In genomic region chr14:77416098-77416497, GRCh38 we compare ENCODE assay signal across 6 cellular contexts. TPM values are rescaled to one million over a fixed set of nuclear protein-coding genes. Genes with fewer than 3 reads are reported as not detected.
A peak's percentile ranks its signal among the peaks of the same experiment; 100 is the strongest.
DNase-seq lines count a peak whose midpoint lies in the region; ATAC-seq, FAIRE-seq and TF ChIP-seq lines count a peak whose summit lies in the region.
"Not testable (repeated sequence)": the region's sequence is repeated elsewhere in the genome, so short reads cannot be mapped to it uniquely, and the experiment has no call there.
"Had no signal": no experiment of that assay in that cellular context is flagged by ENCODE, and none has a peak within 500 bp of the region (broad histone marks: within the 10 kb centered on the region; RNA-seq: fewer than 3 reads in every experiment).

No MANE protein-coding gene starts in this region.

- H3K4me3 ChIP-seq in K562: not testable (repeated sequence)

- peak; percentile 6 for FAIRE-seq in K562 (lab: Jason Lieb, UNC)

- CTCF ChIA-PET in K562 (lab: Yijun Ruan, JAX; ENCODE audit: low intra/inter-chr PET ratio): not testable (repeated sequence)

- ATAC-seq in K562: not testable (repeated sequence)

- H3K9me3 ChIP-seq in K562 (replicated peaks; ENCODE audit: control insufficient read depth, insufficient read depth, low read depth, low read length): not testable (repeated sequence)

- not testable (repeated sequence) for TF ChIP-seq POLR2A in K562 (conservative IDR thresholded peaks at IDR 0.05)

- DNase-seq in K562 (ENCODE audit: extremely low read depth in 1 of 4, low spot score in 3 of 4): peak in 1 of 4 experiments; percentile 16

- H3K9me1 ChIP-seq in K562 (ENCODE audit: control insufficient read depth, insufficient read depth, low read length): not testable (repeated sequence)

- not testable (repeated sequence) for TF ChIP-seq CTCF in K562 (IDR thresholded peaks at IDR 0.05 in 2 of 3, conservative IDR thresholded peaks at IDR 0.05 in 1 of 3; ENCODE audit: insufficient read depth in 2 of 3, low read depth in 1 of 3, low read length in 3 of 3)

- H2AFZ ChIP-seq in K562 (ENCODE audit: low read depth, low read length): not testable (repeated sequence)

- H3K4me1 ChIP-seq in K562 (replicated peaks in 1 of 2; ENCODE audit: control insufficient read depth in 2 of 2, insufficient read depth in 2 of 2, low read length in 2 of 2): peaks cover 20 to 23% of the 10 kb centered on the region in 2 experiments; a peak in 4 of 5 replicates

- intact Hi-C loops in K562 (cut with micrococcal nuclease): not testable (repeated sequence)

- TF ChIP-seq RAD21 in K562 (CRISPR knock-in tag; conservative IDR thresholded peaks at IDR 0.05 in 1 of 2, IDR thresholded peaks at IDR 0.05 in 1 of 2): not testable (repeated sequence)

- not testable (repeated sequence) for TF ChIP-seq EP300 in K562 (IDR thresholded peaks at IDR 0.05; ENCODE audit: low read length)

- H3K27ac ChIP-seq in K562 (ENCODE audit: extremely low read depth, low read depth, low read length): peak overlapping the region; percentile 47; the same call in 1 of the 3 replicates

- not testable (repeated sequence) for BruUV-seq in K562 (replicated peaks; lab: Mats Ljungman, UMichigan)

- not testable (repeated sequence) for H3K79me2 ChIP-seq in K562 (ENCODE audit: control insufficient read depth, insufficient read depth, low read length)

- H3K9ac ChIP-seq in K562 (ENCODE audit: insufficient read depth in 1 of 2, low read depth in 2 of 2, low read length in 2 of 2): not testable (repeated sequence)

- in situ Hi-C loops in K562 (cut with MboI): not testable (repeated sequence)

- not testable (repeated sequence) for H3K27me3 ChIP-seq in K562 (ENCODE audit: control insufficient read depth in 2 of 2, insufficient read depth in 2 of 2, low read length in 2 of 2)

- not testable (repeated sequence) for H4K20me1 ChIP-seq in K562 (replicated peaks; ENCODE audit: control insufficient read depth, insufficient read depth, low read length)

- POLR2A ChIA-PET in K562 (lab: Yijun Ruan, JAX): not testable (repeated sequence)

- not testable (repeated sequence) for H3K4me2 ChIP-seq in K562 (ENCODE audit: insufficient read depth, low read length)

- not testable (repeated sequence) for H3K36me3 ChIP-seq in K562 (ENCODE audit: control insufficient read depth, insufficient read depth, low read length)

- WGBS in K562 (ENCODE audit: insufficient coverage, low coverage, missing lambda C conversion rate): 0% methylated on average over 2 of the region's 3 CpGs

TF ChIP-seq in K562, 482 proteins besides CTCF, POLR2A, EP300 and RAD21 (continues in another document):
- TF ChIP-seq TAL1 (IDR thresholded peaks at IDR 0.05): peak; percentile 55

RNA-seq across cellular contexts. Expression of gene NOXRED1, which starts 7.2 kb away (rescaled TPM):
- 0.83 and 2.5 TPM in 2 replicates for total RNA-seq in K562 (2011; cell fraction: chromatin; rRNA removed; ENCODE audit: low replicate concordance)
- 0.83 and 0.92 TPM in 2 replicates for total RNA-seq in K562 (2011; cell fraction: nucleolus; rRNA removed)
- 1.8 and 2.3 TPM in 2 replicates for total RNA-seq in K562 (2011; cell fraction: nucleoplasm; rRNA removed)
- 0.36 and 0.45 TPM in 2 replicates for total RNA-seq in K562 (2014; rRNA removed)
- 0.29 and 0.32 TPM in 2 replicates for total RNA-seq in K562 (2014; rRNA removed; fragmentation: Illumina TruSeq; extraction: Trizol)
- 0.23 and 0.29 TPM in 2 replicates for total RNA-seq in K562 (2015; rRNA removed; fragmentation: Illumina TruSeq; extraction: Trizol)
- 0.18 TPM in 2 replicates for total RNA-seq in K562 (2021)
- 0.72 and 0.85 TPM in 2 replicates for polyA plus RNA-seq in K562 (2011; rRNA removed)
- polyA plus RNA-seq in K562 (2011; cell fraction: cytosol; rRNA removed): 0.34 and 0.52 TPM in 2 replicates
- polyA plus RNA-seq in K562 (2011; cell fraction: nucleus; rRNA removed): 1.3 and 1.6 TPM in 2 replicates
- polyA plus RNA-seq in K562 (2012): 0.14 and 0.17 TPM in 2 replicates
- polyA plus RNA-seq in K562 (2014; fragmentation: Illumina TruSeq; extraction: Trizol): 0.37 and 0.39 TPM in 2 replicates
- under 1 TPM; 0.30 to 0.52 TPM for polyA plus RNA-seq in K562 (2014; fragmentation: Nextera tagmentation; extraction: Ambion mirVana)
- 0.15 and 0.47 TPM in 2 replicates for polyA plus RNA-seq in K562 (2014; rRNA removed)
- 0.36 and 0.70 TPM in 2 replicates for polyA minus RNA-seq in K562 (2011; rRNA and poly(A)+ RNA removed)
- not detected in 2 replicates for polyA minus RNA-seq in K562 (2011; cell fraction: cytosol; rRNA and poly(A)+ RNA removed)
- polyA minus RNA-seq in K562 (2011; cell fraction: nucleus; rRNA and poly(A)+ RNA removed): 0.27 and 0.44 TPM in 2 replicates
- total RNA-seq: A172 had no signal
- polyA plus RNA-seq: CD14-positive monocyte; CD4-positive, alpha-beta memory T cell; CD8-positive, alpha-beta memory T cell had no signal

RNA-seq across cellular contexts. Expression of gene SAMD15, which starts 38.9 kb away (rescaled TPM):
- total RNA-seq in K562 (2011; cell fraction: chromatin; rRNA removed; ENCODE audit: low replicate concordance): 0.16 and 0.56 TPM in 2 replicates
- not detected in 2 replicates for total RNA-seq in K562 (2011; cell fraction: nucleolus; rRNA removed)
- total RNA-seq in K562 (2011; cell fraction: nucleoplasm; rRNA removed): 0.23 TPM in 1 of 2 replicates, not detected in the other
- total RNA-seq in K562 (2014; rRNA removed): 0.18 and 0.49 TPM in 2 replicates
- 0.25 and 0.86 TPM in 2 replicates for total RNA-seq in K562 (2014; rRNA removed; fragmentation: Illumina TruSeq; extraction: Trizol)
- total RNA-seq in K562 (2015; rRNA removed; fragmentation: Illumina TruSeq; extraction: Trizol): 0.54 and 0.72 TPM in 2 replicates
- 0.11 and 0.22 TPM in 2 replicates for total RNA-seq in K562 (2021)
- polyA plus RNA-seq in K562 (2011; rRNA removed): 0.04 and 0.32 TPM in 2 replicates
- polyA plus RNA-seq in K562 (2011; cell fraction: cytosol; rRNA removed): 0.62 TPM in 1 of 2 replicates, not detected in the other
- polyA plus RNA-seq in K562 (2011; cell fraction: nucleus; rRNA removed): 0.10 and 0.37 TPM in 2 replicates
- polyA plus RNA-seq in K562 (2012): 0.25 and 0.26 TPM in 2 replicates
- polyA plus RNA-seq in K562 (2014; fragmentation: Illumina TruSeq; extraction: Trizol): 0.17 and 0.42 TPM in 2 replicates
- polyA plus RNA-seq in K562 (2014; fragmentation: Nextera tagmentation; extraction: Ambion mirVana): under 1 TPM; 0.20 to 0.22 TPM
- 0.29 TPM in 1 of 2 replicates, not detected in the other for polyA plus RNA-seq in K562 (2014; rRNA removed)
- 0.33 and 0.63 TPM in 2 replicates for polyA minus RNA-seq in K562 (2011; rRNA and poly(A)+ RNA removed)
- polyA minus RNA-seq in K562 (2011; cell fraction: cytosol; rRNA and poly(A)+ RNA removed): not detected in 2 replicates
- 0.40 TPM in 1 of 2 replicates, not detected in the other for polyA minus RNA-seq in K562 (2011; cell fraction: nucleus; rRNA and poly(A)+ RNA removed)
- polyA plus RNA-seq: CD4-positive, alpha-beta memory T cell; CD4-positive, CD25-positive, alpha-beta regulatory T cell had no signal

RNA-seq across cellular contexts. Expression of gene TMED8, which starts 39.2 kb away (rescaled TPM):
- total RNA-seq in K562 (2011; cell fraction: chromatin; rRNA removed; ENCODE audit: low replicate concordance): 4.8 and 8.6 TPM in 2 replicates
- total RNA-seq in K562 (2011; cell fraction: nucleolus; rRNA removed): 2.8 and 3.7 TPM in 2 replicates
- total RNA-seq in K562 (2011; cell fraction: nucleoplasm; rRNA removed): 7.8 and 14.2 TPM in 2 replicates
- 9.7 and 12.3 TPM in 2 replicates for total RNA-seq in K562 (2014; rRNA removed)
- total RNA-seq in K562 (2014; rRNA removed; fragmentation: Illumina TruSeq; extraction: Trizol): 15.4 and 16.6 TPM in 2 replicates
- total RNA-seq in K562 (2015; rRNA removed; fragmentation: Illumina TruSeq; extraction: Trizol): 11.2 and 12.0 TPM in 2 replicates
- total RNA-seq in K562 (2021): 13.1 and 14.0 TPM in 2 replicates
- 12.2 and 17.4 TPM in 2 replicates for polyA plus RNA-seq in K562 (2011; rRNA removed)
- polyA plus RNA-seq in K562 (2011; cell fraction: cytosol; rRNA removed): 7.0 and 10.5 TPM in 2 replicates
- polyA plus RNA-seq in K562 (2011; cell fraction: nucleus; rRNA removed): 5.1 and 5.2 TPM in 2 replicates
- polyA plus RNA-seq in K562 (2012): 6.9 and 7.1 TPM in 2 replicates
- polyA plus RNA-seq in K562 (2014; fragmentation: Illumina TruSeq; extraction: Trizol): 12.0 and 14.0 TPM in 2 replicates
- 1 to 10 TPM; 3.3 to 4.7 TPM for polyA plus RNA-seq in K562 (2014; fragmentation: Nextera tagmentation; extraction: Ambion mirVana)
- polyA plus RNA-seq in K562 (2014; rRNA removed): 8.5 and 10.0 TPM in 2 replicates
- polyA minus RNA-seq in K562 (2011; rRNA and poly(A)+ RNA removed): 18.8 and 23.4 TPM in 2 replicates
- polyA minus RNA-seq in K562 (2011; cell fraction: cytosol; rRNA and poly(A)+ RNA removed): 6.7 and 11.8 TPM in 2 replicates
- 2.8 and 4.6 TPM in 2 replicates for polyA minus RNA-seq in K562 (2011; cell fraction: nucleus; rRNA and poly(A)+ RNA removed)

RNA-seq across cellular contexts. Expression of gene VIPAS39, which starts 41.3 kb away (rescaled TPM):
- 22.8 and 28.7 TPM in 2 replicates for total RNA-seq in K562 (2011; cell fraction: chromatin; rRNA removed; ENCODE audit: low replicate concordance)
- total RNA-seq in K562 (2011; cell fraction: nucleolus; rRNA removed): 16.3 and 18.5 TPM in 2 replicates
- 18.0 and 19.5 TPM in 2 replicates for total RNA-seq in K562 (2011; cell fraction: nucleoplasm; rRNA removed)
- total RNA-seq in K562 (2014; rRNA removed): 7.9 and 8.1 TPM in 2 replicates
- 10.0 and 12.3 TPM in 2 replicates for total RNA-seq in K562 (2014; rRNA removed; fragmentation: Illumina TruSeq; extraction: Trizol)
- 9.4 and 9.9 TPM in 2 replicates for total RNA-seq in K562 (2015; rRNA removed; fragmentation: Illumina TruSeq; extraction: Trizol)
- 8.6 and 9.2 TPM in 2 replicates for total RNA-seq in K562 (2021)
- polyA plus RNA-seq in K562 (2011; rRNA removed): 23.8 and 25.6 TPM in 2 replicates
- 11.4 and 19.1 TPM in 2 replicates for polyA plus RNA-seq in K562 (2011; cell fraction: cytosol; rRNA removed)
- 22.9 and 27.2 TPM in 2 replicates for polyA plus RNA-seq in K562 (2011; cell fraction: nucleus; rRNA removed)
- polyA plus RNA-seq in K562 (2012): 7.8 and 14.1 TPM in 2 replicates
- polyA plus RNA-seq in K562 (2014; fragmentation: Illumina TruSeq; extraction: Trizol): 13.1 and 15.1 TPM in 2 replicates
- polyA plus RNA-seq in K562 (2014; fragmentation: Nextera tagmentation; extraction: Ambion mirVana): 10 to 100 TPM in 1 of 2 experiments, 1 to 10 TPM in 1; 5.7 to 10.5 TPM
- polyA plus RNA-seq in K562 (2014; rRNA removed): 7.0 and 9.4 TPM in 2 replicates
- 25.9 and 26.4 TPM in 2 replicates for polyA minus RNA-seq in K562 (2011; rRNA and poly(A)+ RNA removed)
- polyA minus RNA-seq in K562 (2011; cell fraction: cytosol; rRNA and poly(A)+ RNA removed): 9.1 and 12.3 TPM in 2 replicates
- 12.8 and 21.5 TPM in 2 replicates for polyA minus RNA-seq in K562 (2011; cell fraction: nucleus; rRNA and poly(A)+ RNA removed)

RNA-seq across cellular contexts. Expression of gene AHSA1, which starts 41.8 kb away (rescaled TPM):
- total RNA-seq in K562 (2011; cell fraction: chromatin; rRNA removed; ENCODE audit: low replicate concordance): 54.8 and 74.6 TPM in 2 replicates
- total RNA-seq in K562 (2011; cell fraction: nucleolus; rRNA removed): 43.2 and 44.5 TPM in 2 replicates
- total RNA-seq in K562 (2011; cell fraction: nucleoplasm; rRNA removed): 51.8 and 61.0 TPM in 2 replicates
- total RNA-seq in K562 (2014; rRNA removed): 144 and 157 TPM in 2 replicates
- total RNA-seq in K562 (2014; rRNA removed; fragmentation: Illumina TruSeq; extraction: Trizol): 184 and 201 TPM in 2 replicates
- 193 and 197 TPM in 2 replicates for total RNA-seq in K562 (2015; rRNA removed; fragmentation: Illumina TruSeq; extraction: Trizol)
- total RNA-seq in K562 (2021): 168 and 175 TPM in 2 replicates
- 137 and 208 TPM in 2 replicates for polyA plus RNA-seq in K562 (2011; rRNA removed)
- 162 and 171 TPM in 2 replicates for polyA plus RNA-seq in K562 (2011; cell fraction: cytosol; rRNA removed)
- polyA plus RNA-seq in K562 (2011; cell fraction: nucleus; rRNA removed): 49.9 and 55.0 TPM in 2 replicates
- polyA plus RNA-seq in K562 (2012): 62.9 and 128 TPM in 2 replicates
- 282 and 317 TPM in 2 replicates for polyA plus RNA-seq in K562 (2014; fragmentation: Illumina TruSeq; extraction: Trizol)
- 10 to 100 TPM; 41.4 to 75.1 TPM for polyA plus RNA-seq in K562 (2014; fragmentation: Nextera tagmentation; extraction: Ambion mirVana)
- polyA plus RNA-seq in K562 (2014; rRNA removed): 202 and 232 TPM in 2 replicates
- 227 and 265 TPM in 2 replicates for polyA minus RNA-seq in K562 (2011; rRNA and poly(A)+ RNA removed)
- polyA minus RNA-seq in K562 (2011; cell fraction: cytosol; rRNA and poly(A)+ RNA removed): 77.3 and 97.7 TPM in 2 replicates
- polyA minus RNA-seq in K562 (2011; cell fraction: nucleus; rRNA and poly(A)+ RNA removed): 15.5 and 36.1 TPM in 2 replicates
